ENCODE assay signal across 14 cellular contexts in genomic region chr3:14210843-14211594, GRCh38. TPM values are rescaled to one million over a fixed set of nuclear protein-coding genes. Genes with fewer than 3 reads are reported as not detected.
A peak's percentile ranks its signal among the peaks of the same experiment; 100 is the strongest.
DNase-seq lines count a peak whose midpoint lies in the region; ATAC-seq and TF ChIP-seq lines count a peak whose summit lies in the region.
"Had no signal": no experiment of that assay in that cellular context is flagged by ENCODE, and none has a peak within 500 bp of the region (broad histone marks: within the 10 kb centered on the region; RNA-seq: fewer than 3 reads in every experiment).

No MANE protein-coding gene starts in this region.

- H3K27me3 Mint-ChIP-seq in endodermal cell (ENCODE audit: insufficient read depth) = peaks cover 9% of the 10 kb centered on the region
- H3K27me3 Mint-ChIP-seq in nephron progenitor cell (ENCODE audit: low read depth, poor library complexity) = peaks cover 10% of the 10 kb centered on the region
- H3K27me3 Mint-ChIP-seq in activated CD8-positive, alpha-beta T cell treated with anti-CD3 and anti-CD28 coated beads for 36 hours = no peaks in the 10 kb centered on the region
- H3K27me3 Mint-ChIP-seq: activated naive CD4-positive, alpha-beta T cell treated with anti-CD3 and anti-CD28 coated beads, Interleukin-2, amount 50 U/mL, for 24 hours had no signal

- H3K9ac ChIP-seq in endodermal cell (ENCODE audit: extremely low read depth, low read length, poor library complexity, severe bottlenecking) = no peak overlapping the region
- H3K9ac ChIP-seq: BLaER1 had no signal

- no peaks in the 10 kb centered on the region for H3K9me3 ChIP-seq in MG63
- no peaks in the 10 kb centered on the region for H3K9me3 ChIP-seq in endodermal cell (ENCODE audit: control insufficient read depth, low read length)
- H3K9me3 ChIP-seq: BLaER1, left lung had no signal

- no peak for ATAC-seq in activated CD8-positive, alpha-beta T cell treated with anti-CD3 and anti-CD28 coated beads for 36 hours
- ATAC-seq in activated naive CD4-positive, alpha-beta T cell treated with anti-CD3 and anti-CD28 coated beads, Interleukin-2, amount 50 U/mL, for 72 hours = no peak
- no peak for ATAC-seq in GM19455 (IDR thresholded peaks at IDR 0.05; ENCODE audit: unreplicated experiment)
- ATAC-seq: left lung had no signal

- H3K4me3 ChIP-seq in MG63 (no peak overlapping the region), endodermal cell (ENCODE audit: low read length) (no peak overlapping the region), coronary artery (no peak overlapping the region)
- H3K4me3 ChIP-seq: BLaER1, left lung had no signal

- H3K27ac Mint-ChIP-seq in endodermal cell (no peak overlapping the region), nephron progenitor cell (peak overlapping the region; percentile 69)
- H3K27ac Mint-ChIP-seq in activated CD8-positive, alpha-beta T cell treated with anti-CD3 and anti-CD28 coated beads for 36 hours = no peak overlapping the region
- H3K27ac Mint-ChIP-seq in activated naive CD4-positive, alpha-beta T cell treated with anti-CD3 and anti-CD28 coated beads, Interleukin-2, amount 50 U/mL, for 72 hours = peak overlapping the region in 1 of 2 donors; percentile 23
- H3K27ac Mint-ChIP-seq: activated naive CD4-positive, alpha-beta T cell treated with anti-CD3 and anti-CD28 coated beads, Interleukin-2, amount 50 U/mL, for 24 hours had no signal

- H3K36me3 ChIP-seq in MG63 (no peaks in the 10 kb centered on the region), endodermal cell (ENCODE audit: control insufficient read depth, insufficient read depth, low read length) (no peaks in the 10 kb centered on the region)
- H3K36me3 ChIP-seq: BLaER1, left lung had no signal

- H3K4me1 Mint-ChIP-seq in endodermal cell (peaks cover 4% of the 10 kb centered on the region), nephron progenitor cell (peaks cover 48% of the 10 kb centered on the region)
- no peaks in the 10 kb centered on the region for H3K4me1 Mint-ChIP-seq in activated CD8-positive, alpha-beta T cell treated with anti-CD3 and anti-CD28 coated beads for 36 hours (ENCODE audit: low read depth)
- H3K4me1 Mint-ChIP-seq: activated naive CD4-positive, alpha-beta T cell treated with anti-CD3 and anti-CD28 coated beads, Interleukin-2, amount 50 U/mL, for 24 hours had no signal

- H3K9me3 Mint-ChIP-seq in endodermal cell (no peaks in the 10 kb centered on the region), nephron progenitor cell (peaks cover 2% of the 10 kb centered on the region)
- H3K9me3 Mint-ChIP-seq in activated CD8-positive, alpha-beta T cell treated with anti-CD3 and anti-CD28 coated beads for 36 hours = no peaks in the 10 kb centered on the region
- H3K9me3 Mint-ChIP-seq in activated naive CD4-positive, alpha-beta T cell treated with anti-CD3 and anti-CD28 coated beads, Interleukin-2, amount 50 U/mL, for 72 hours = no peaks in the 10 kb centered on the region
- H3K9me3 Mint-ChIP-seq: activated naive CD4-positive, alpha-beta T cell treated with anti-CD3 and anti-CD28 coated beads, Interleukin-2, amount 50 U/mL, for 24 hours had no signal

- intact Hi-C loops in activated CD8-positive, alpha-beta T cell treated with anti-CD3 and anti-CD28 coated beads for 36 hours (cut with micrococcal nuclease) = no loop called here

- POLR2A ChIA-PET in activated CD8-positive, alpha-beta T cell treated with anti-CD3 and anti-CD28 coated beads for 36 hours (lab: Charles Lee) = interaction anchor here (0.6 to 1.4 kb wide), 2 partner anchors 9 to 32 kb away, joined by 3 to 6 read pairs; partner anchors contain the start of genes LSM3 and XPC

- TF ChIP-seq CTCF in AG09319 (IDR thresholded peaks at IDR 0.05; ENCODE audit: low read depth, low read length) (no peak), endodermal cell (conservative IDR thresholded peaks at IDR 0.05) (no peak), nephron progenitor cell (IDR thresholded peaks at IDR 0.05) (no peak), coronary artery (IDR thresholded peaks at IDR 0.05) (no peak)
- TF ChIP-seq CTCF in activated CD8-positive, alpha-beta T cell treated with anti-CD3 and anti-CD28 coated beads for 36 hours (IDR thresholded peaks at IDR 0.05) = no peak

- no peak overlapping the region for H3K4me3 Mint-ChIP-seq in endodermal cell
- no peak overlapping the region for H3K4me3 Mint-ChIP-seq in nephron progenitor cell
- no peak overlapping the region for H3K4me3 Mint-ChIP-seq in activated CD8-positive, alpha-beta T cell treated with anti-CD3 and anti-CD28 coated beads for 36 hours
- H3K4me3 Mint-ChIP-seq: activated naive CD4-positive, alpha-beta T cell treated with anti-CD3 and anti-CD28 coated beads, Interleukin-2, amount 50 U/mL, for 24 hours had no signal

- H3K36me3 Mint-ChIP-seq in endodermal cell (ENCODE audit: low read depth) (no peaks in the 10 kb centered on the region), nephron progenitor cell (ENCODE audit: low read depth) (no peaks in the 10 kb centered on the region)
- H3K36me3 Mint-ChIP-seq in activated CD8-positive, alpha-beta T cell treated with anti-CD3 and anti-CD28 coated beads for 36 hours (ENCODE audit: low read depth) = no peaks in the 10 kb centered on the region
- no peaks in the 10 kb centered on the region for H3K36me3 Mint-ChIP-seq in activated naive CD4-positive, alpha-beta T cell treated with anti-CD3 and anti-CD28 coated beads, Interleukin-2, amount 50 U/mL, for 72 hours
- H3K36me3 Mint-ChIP-seq: activated naive CD4-positive, alpha-beta T cell treated with anti-CD3 and anti-CD28 coated beads, Interleukin-2, amount 50 U/mL, for 24 hours had no signal

- DNase-seq in AG09319 (ENCODE audit: extremely low read depth, low read depth) = peak; percentile 50
- peak; percentile 16 for DNase-seq in MG63
- DNase-seq in endodermal cell = peak; percentile 3
- DNase-seq in nephron progenitor cell = no peak
- DNase-seq in activated CD8-positive, alpha-beta T cell treated with anti-CD3 and anti-CD28 coated beads for 36 hours = no peak
- no peak for DNase-seq in activated naive CD4-positive, alpha-beta T cell treated with anti-CD3 and anti-CD28 coated beads, Interleukin-2, amount 50 U/mL, for 72 hours (ENCODE audit: low spot score in 2 of 2)
- DNase-seq in coronary artery (ENCODE audit: low spot score) = no peak
- DNase-seq: cortex of kidney; Karpas-422; left lung; stimulated activated CD4-positive, alpha-beta T cell treated with anti-CD3 and anti-CD28 coated beads, Interleukin-1b, Interleukin-23, amount 100 ng/mL, for 48 hours had no signal

- H3K4me1 ChIP-seq in endodermal cell (ENCODE audit: control insufficient read depth, insufficient read depth, low read length) = no peaks in the 10 kb centered on the region
- H3K4me1 ChIP-seq: BLaER1, left lung had no signal

- H3K27me3 ChIP-seq in MG63 = no peaks in the 10 kb centered on the region
- peaks cover 9% of the 10 kb centered on the region for H3K27me3 ChIP-seq in endodermal cell (ENCODE audit: control insufficient read depth, insufficient read depth, low read length, poor library complexity, severe bottlenecking)
- H3K27me3 ChIP-seq: BLaER1, left lung had no signal

- WGBS in endodermal cell (ENCODE audit: insufficient coverage in 1 of 2, insufficient read length in 1 of 2), 2 experiments = 82% methylated on average over 4 of the region's 4 CpGs; no CpG with 5 or more reads in 1 of the 2 experiments

- CTCF ChIA-PET in activated CD8-positive, alpha-beta T cell treated with anti-CD3 and anti-CD28 coated beads for 36 hours (lab: Charles Lee) = interaction anchor here (1.5 to 10.0 kb wide), 4 partner anchors 7 to 553 kb away, joined by 3 to 76 read pairs (median 5); no protein-coding TSS in a partner anchor

- no peak overlapping the region for H3K27ac ChIP-seq in endodermal cell (ENCODE audit: low read depth, low read length)
- no peak overlapping the region for H3K27ac ChIP-seq in coronary artery
- H3K27ac ChIP-seq: BLaER1, left lung had no signal

RNA-seq across cellular contexts. Expression of gene LSM3, which starts 32.4 kb away (rescaled TPM):
- total RNA-seq in MG63 (2014; rRNA removed; shearing (Covaris generic); ENCODE audit: low replicate concordance) = 19.7 and 27.5 TPM in 2 replicates
- total RNA-seq in endodermal cell = 10 to 100 TPM; 18.1 to 19.7 TPM
- polyA plus RNA-seq in endodermal cell (2013, experiment 1 of 2) = 21.2 TPM
- polyA plus RNA-seq in endodermal cell (2013, experiment 2 of 2) = 21.9 TPM
- 10 to 100 TPM; 20.0 to 20.5 TPM for total RNA-seq in activated CD8-positive, alpha-beta T cell treated with anti-CD3 and anti-CD28 coated beads for 36 hours
- 10 to 100 TPM; 20.5 to 24.5 TPM for total RNA-seq in activated naive CD4-positive, alpha-beta T cell treated with anti-CD3 and anti-CD28 coated beads, Interleukin-2, amount 50 U/mL, for 72 hours

RNA-seq across cellular contexts. Expression of gene XPC, which starts 32.6 kb away (rescaled TPM):
- 8.2 and 12.0 TPM in 2 replicates for total RNA-seq in MG63 (2014; rRNA removed; shearing (Covaris generic); ENCODE audit: low replicate concordance)
- total RNA-seq in endodermal cell = 10 to 100 TPM; 33.0 to 40.0 TPM
- 37.6 TPM for polyA plus RNA-seq in endodermal cell (2013, experiment 1 of 2)
- polyA plus RNA-seq in endodermal cell (2013, experiment 2 of 2) = 34.9 TPM
- total RNA-seq in activated CD8-positive, alpha-beta T cell treated with anti-CD3 and anti-CD28 coated beads for 36 hours = 10 to 100 TPM; 23.5 to 24.8 TPM
- 10 to 100 TPM; 24.5 to 51.4 TPM for total RNA-seq in activated naive CD4-positive, alpha-beta T cell treated with anti-CD3 and anti-CD28 coated beads, Interleukin-2, amount 50 U/mL, for 72 hours

Comparison
In these comparisons a context has a peak if more than half of its experiments do, and no peak if none do; other contexts are left out.
1. DNase-seq: peak in AG09319 (single experiment), MG63 (single experiment) and endodermal cell (single experiment); none in nephron progenitor cell (single experiment), activated CD8-positive, alpha-beta T cell treated with anti-CD3 and anti-CD28 coated beads for 36 hours (single experiment), activated naive CD4-positive, alpha-beta T cell treated with anti-CD3 and anti-CD28 coated beads, Interleukin-2, amount 50 U/mL, for 72 hours (0 of 2) and coronary artery (single experiment).